Comparison of ENCODE assay signal across 1 cellular context in genomic region chr2:101139495-101139894, GRCh38.
TF ChIP-seq lines count a peak whose summit lies in the region.

No MANE protein-coding gene starts in this region.

TF ChIP-seq in H1, 55 proteins besides CTCF, POLR2A, EP300 and RAD21:
- TF ChIP-seq KDM1A (IDR thresholded peaks at IDR 0.05; ENCODE audit: borderline replicate concordance, low read length) (peak; percentile 76), RBBP5 (IDR thresholded peaks at IDR 0.05; ENCODE audit: borderline replicate concordance, low read depth, low read length) (no peak), TBP (IDR thresholded peaks at IDR 0.05; ENCODE audit: low read depth, low read length) (no peak), JUN (IDR thresholded peaks at IDR 0.05; ENCODE audit: low read depth, low read length) (no peak), RFX5 (IDR thresholded peaks at IDR 0.05; ENCODE audit: borderline replicate concordance, low read depth, low read length) (no peak)
TF ChIP-seq in H1: peak in this region for 1.
